Comparison of ENCODE assay signal across 12 cellular contexts in genomic region chr5:372556-372910, GRCh38. TPM values are rescaled to one million over a fixed set of nuclear protein-coding genes. Genes with fewer than 3 reads are reported as not detected.
A peak's percentile ranks its signal among the peaks of the same experiment; 100 is the strongest.
DNase-seq lines count a peak whose midpoint lies in the region; ATAC-seq and FAIRE-seq lines count a peak whose summit lies in the region.
"Had no signal": no experiment of that assay in that cellular context is flagged by ENCODE, and none has a peak within 500 bp of the region (broad histone marks: within the 10 kb centered on the region; RNA-seq: fewer than 3 reads in every experiment).

No MANE protein-coding gene starts in this region.

- H3K4me1 Mint-ChIP-seq in T-helper 2 cell treated with Interferon-gamma antibody and Interleukin-4, amounts not matched to agents 5 μg/mL and 100 μg/mL, for 36 hours (ENCODE audit: low read depth), result peaks cover 63% of the 10 kb centered on the region
- H3K4me1 Mint-ChIP-seq in activated naive CD8-positive, alpha-beta T cell treated with anti-CD3 and anti-CD28 coated beads, Interleukin-2, amount 50 U/mL, for 24 hours, result peaks cover 73% of the 10 kb centered on the region

- no peak overlapping the region for H3K4me2 ChIP-seq in skeletal muscle satellite cell (ENCODE audit: low read length)

- H3K27ac Mint-ChIP-seq in T-helper 2 cell treated with Interferon-gamma antibody and Interleukin-4, amounts not matched to agents 5 μg/mL and 100 μg/mL, for 36 hours, result peak overlapping the region; percentile 96
- H3K27ac Mint-ChIP-seq in activated naive CD8-positive, alpha-beta T cell treated with anti-CD3 and anti-CD28 coated beads, Interleukin-2, amount 50 U/mL, for 24 hours, result peak overlapping the region; percentile 84

- H3K9me3 Mint-ChIP-seq in T-helper 2 cell treated with Interferon-gamma antibody and Interleukin-4, amounts not matched to agents 5 μg/mL and 100 μg/mL, for 36 hours, result no peaks in the 10 kb centered on the region
- no peaks in the 10 kb centered on the region for H3K9me3 Mint-ChIP-seq in activated naive CD8-positive, alpha-beta T cell treated with anti-CD3 and anti-CD28 coated beads, Interleukin-2, amount 50 U/mL, for 24 hours

- peak; percentile 71 for FAIRE-seq in HTR-8/SVneo (lab: Jason Lieb, UNC)
- FAIRE-seq: frontal cortex had no signal

- H3K27me3 ChIP-seq in skeletal muscle satellite cell (ENCODE audit: control insufficient read depth, insufficient read depth, low read length), result no peaks in the 10 kb centered on the region

- peak; percentile 5 for DNase-seq in T-helper 2 cell treated with Interferon-gamma antibody and Interleukin-4, amounts not matched to agents 5 μg/mL and 100 μg/mL, for 36 hours (ENCODE audit: low spot score)
- no peak for DNase-seq in T-helper 2 cell
- DNase-seq in HTR-8/SVneo (ENCODE audit: insufficient read length, low spot score), result no peak
- no peak for DNase-seq in activated naive CD8-positive, alpha-beta T cell treated with anti-CD3 and anti-CD28 coated beads, Interleukin-2, amount 50 U/mL, for 24 hours
- DNase-seq in activated effector memory CD4-positive, alpha-beta T cell treated with anti-CD3 and anti-CD28 coated beads, Interleukin-2, amount 50 U/mL, for 16 hours, result no peak
- no peak for DNase-seq in stimulated activated CD4-positive, alpha-beta T cell treated with anti-CD3 and anti-CD28 coated beads, Interleukin-4, amount 100 ng/mL, for 24 hours
- DNase-seq in NCI-H2227 (lab: John Stamatoyannopoulos, UW; ENCODE audit: unreplicated experiment), result no peak
- DNase-seq: ACHN, nucleus accumbens had no signal

- ATAC-seq in activated naive CD8-positive, alpha-beta T cell treated with anti-CD3 and anti-CD28 coated beads, Interleukin-2, amount 50 U/mL, for 24 hours, result no peak
- ATAC-seq: left colon had no signal

- no peak overlapping the region for H3K4me3 ChIP-seq in skeletal muscle satellite cell (ENCODE audit: low read length)

- peak overlapping the region; percentile 72 for H3K9ac ChIP-seq in skeletal muscle satellite cell (ENCODE audit: low read depth, low read length)

- H3K36me3 ChIP-seq in skeletal muscle satellite cell (ENCODE audit: insufficient read depth, low read length), result peaks cover 35% of the 10 kb centered on the region

- H3K36me3 Mint-ChIP-seq in T-helper 2 cell treated with Interferon-gamma antibody and Interleukin-4, amounts not matched to agents 5 μg/mL and 100 μg/mL, for 36 hours (ENCODE audit: low read depth), result peaks cover 31% of the 10 kb centered on the region
- peaks cover 16% of the 10 kb centered on the region for H3K36me3 Mint-ChIP-seq in activated naive CD8-positive, alpha-beta T cell treated with anti-CD3 and anti-CD28 coated beads, Interleukin-2, amount 50 U/mL, for 24 hours (ENCODE audit: low read depth)

- peaks cover 67% of the 10 kb centered on the region for H3K4me1 ChIP-seq in skeletal muscle satellite cell (ENCODE audit: control insufficient read depth, insufficient read depth, low read length)

- no peaks in the 10 kb centered on the region for H3K27me3 Mint-ChIP-seq in T-helper 2 cell treated with Interferon-gamma antibody and Interleukin-4, amounts not matched to agents 5 μg/mL and 100 μg/mL, for 36 hours (ENCODE audit: low read depth)
- H3K27me3 Mint-ChIP-seq in activated naive CD8-positive, alpha-beta T cell treated with anti-CD3 and anti-CD28 coated beads, Interleukin-2, amount 50 U/mL, for 24 hours, result peaks cover 6% of the 10 kb centered on the region

- H3K9me3 ChIP-seq in skeletal muscle satellite cell (replicated peaks; ENCODE audit: low read length), result no peaks in the 10 kb centered on the region

- peak overlapping the region; percentile 80 for H3K4me3 Mint-ChIP-seq in T-helper 2 cell treated with Interferon-gamma antibody and Interleukin-4, amounts not matched to agents 5 μg/mL and 100 μg/mL, for 36 hours
- peak overlapping the region; percentile 21 for H3K4me3 Mint-ChIP-seq in activated naive CD8-positive, alpha-beta T cell treated with anti-CD3 and anti-CD28 coated beads, Interleukin-2, amount 50 U/mL, for 24 hours

RNA-seq across cellular contexts. Expression of gene AHRR, which starts 51.0 kb away (rescaled TPM):
- total RNA-seq in skeletal muscle satellite cell (2012; rRNA removed), result 8.1 and 9.8 TPM in 2 replicates
